8 cellular contexts compared by ENCODE assay signal in genomic region chr6:14144678-14145113, GRCh38. TPM values are rescaled to one million over a fixed set of nuclear protein-coding genes. Genes with fewer than 3 reads are reported as not detected.
DNase-seq lines count a peak whose midpoint lies in the region; ATAC-seq and TF ChIP-seq lines count a peak whose summit lies in the region.

No MANE protein-coding gene starts in this region.

- intact Hi-C loops in Right ventricle myocardium inferior (cut with DNase I): loop anchor here (2.0 kb wide), 1 partner anchor 236 kb away; no protein-coding TSS in a partner anchor

- ATAC-seq in GM21825 (IDR thresholded peaks at IDR 0.05; ENCODE audit: unreplicated experiment) (peak; percentile 67), SK-N-SH treated with all-trans-retinoic acid at 6 μM for 48 hours (peak; percentile 98), Right ventricle myocardium inferior (peak; percentile 69), HG03159 (IDR thresholded peaks at IDR 0.05; ENCODE audit: unreplicated experiment) (no peak)

- peak; percentile 24 for DNase-seq in DMS153 treated with DMSO at 0.1 percent for 48 hours (lab: John Stamatoyannopoulos, UW; ENCODE audit: unreplicated experiment)
- peak; percentile 74 for DNase-seq in MV-4-11 (lab: John Stamatoyannopoulos, UW)
- peak; percentile 73 for DNase-seq in activated naive CD4-positive, alpha-beta T cell treated with anti-CD3 and anti-CD28 coated beads, Interleukin-2, amount 50 U/mL, for 16 hours
- peak; percentile 81 for DNase-seq in Right ventricle myocardium inferior (ENCODE audit: missing footprints)
- peak; percentile 39 for DNase-seq in pulmonary artery endothelial cell (ENCODE audit: low read depth, low spot score)

TF ChIP-seq in SK-N-SH treated with all-trans-retinoic acid at 6 μM for 48 hours, 23 proteins besides CTCF, POLR2A, EP300 and RAD21:
- TF ChIP-seq SNAI2 (CRISPR knock-in tag; IDR thresholded peaks at IDR 0.05) (no peak), TCF4 (CRISPR knock-in tag; IDR thresholded peaks at IDR 0.05; ENCODE audit: borderline replicate concordance) (no peak), ZNF565 (CRISPR knock-in tag; conservative IDR thresholded peaks at IDR 0.05; ENCODE audit: low read depth) (no peak), ZFP30 (CRISPR knock-in tag; IDR thresholded peaks at IDR 0.05) (no peak), GLIS3 (CRISPR knock-in tag; IDR thresholded peaks at IDR 0.05) (no peak), OSR1 (CRISPR knock-in tag; IDR thresholded peaks at IDR 0.05) (no peak), ZFP3 (CRISPR knock-in tag; IDR thresholded peaks at IDR 0.05) (no peak), POU6F1 (CRISPR knock-in tag; IDR thresholded peaks at IDR 0.05; ENCODE audit: borderline replicate concordance, low read depth) (no peak), RARB (CRISPR knock-in tag; IDR thresholded peaks at IDR 0.05) (no peak)
- TF ChIP-seq, protein P1, sequence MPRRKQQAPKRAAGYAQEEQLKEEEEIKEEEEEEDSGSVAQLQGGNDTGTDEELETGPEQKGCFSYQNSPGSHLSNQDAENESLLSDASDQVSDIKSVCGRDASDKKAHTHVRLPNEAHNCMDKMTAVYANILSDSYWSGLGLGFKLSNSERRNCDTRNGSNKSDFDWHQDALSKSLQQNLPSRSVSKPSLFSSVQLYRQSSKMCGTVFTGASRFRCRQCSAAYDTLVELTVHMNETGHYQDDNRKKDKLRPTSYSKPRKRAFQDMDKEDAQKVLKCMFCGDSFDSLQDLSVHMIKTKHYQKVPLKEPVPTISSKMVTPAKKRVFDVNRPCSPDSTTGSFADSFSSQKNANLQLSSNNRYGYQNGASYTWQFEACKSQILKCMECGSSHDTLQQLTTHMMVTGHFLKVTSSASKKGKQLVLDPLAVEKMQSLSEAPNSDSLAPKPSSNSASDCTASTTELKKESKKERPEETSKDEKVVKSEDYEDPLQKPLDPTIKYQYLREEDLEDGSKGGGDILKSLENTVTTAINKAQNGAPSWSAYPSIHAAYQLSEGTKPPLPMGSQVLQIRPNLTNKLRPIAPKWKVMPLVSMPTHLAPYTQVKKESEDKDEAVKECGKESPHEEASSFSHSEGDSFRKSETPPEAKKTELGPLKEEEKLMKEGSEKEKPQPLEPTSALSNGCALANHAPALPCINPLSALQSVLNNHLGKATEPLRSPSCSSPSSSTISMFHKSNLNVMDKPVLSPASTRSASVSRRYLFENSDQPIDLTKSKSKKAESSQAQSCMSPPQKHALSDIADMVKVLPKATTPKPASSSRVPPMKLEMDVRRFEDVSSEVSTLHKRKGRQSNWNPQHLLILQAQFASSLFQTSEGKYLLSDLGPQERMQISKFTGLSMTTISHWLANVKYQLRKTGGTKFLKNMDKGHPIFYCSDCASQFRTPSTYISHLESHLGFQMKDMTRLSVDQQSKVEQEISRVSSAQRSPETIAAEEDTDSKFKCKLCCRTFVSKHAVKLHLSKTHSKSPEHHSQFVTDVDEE (CRISPR knock-in tag; IDR thresholded peaks at IDR 0.05): no peak

RNA-seq across cellular contexts. Expression of gene CD83, which starts 27.1 kb away (rescaled TPM):
- total RNA-seq in Right ventricle myocardium inferior: 1.3 TPM
- total RNA-seq in pulmonary artery endothelial cell: 0.99 and 1.6 TPM in 2 replicates

Comparison
In these comparisons a context has a peak if more than half of its experiments do, and no peak if none do; other contexts are left out.
1. DNase-seq: peak in every context shown above with its lines; median percentile 81 in Right ventricle myocardium inferior; 74 in MV-4-11; 73 in activated naive CD4-positive, alpha-beta T cell treated with anti-CD3 and anti-CD28 coated beads, Interleukin-2, amount 50 U/mL, for 16 hours; 39 in pulmonary artery endothelial cell; 24 in DMS153 treated with DMSO at 0.1 percent for 48 hours.